In the genomic region with DNA sequence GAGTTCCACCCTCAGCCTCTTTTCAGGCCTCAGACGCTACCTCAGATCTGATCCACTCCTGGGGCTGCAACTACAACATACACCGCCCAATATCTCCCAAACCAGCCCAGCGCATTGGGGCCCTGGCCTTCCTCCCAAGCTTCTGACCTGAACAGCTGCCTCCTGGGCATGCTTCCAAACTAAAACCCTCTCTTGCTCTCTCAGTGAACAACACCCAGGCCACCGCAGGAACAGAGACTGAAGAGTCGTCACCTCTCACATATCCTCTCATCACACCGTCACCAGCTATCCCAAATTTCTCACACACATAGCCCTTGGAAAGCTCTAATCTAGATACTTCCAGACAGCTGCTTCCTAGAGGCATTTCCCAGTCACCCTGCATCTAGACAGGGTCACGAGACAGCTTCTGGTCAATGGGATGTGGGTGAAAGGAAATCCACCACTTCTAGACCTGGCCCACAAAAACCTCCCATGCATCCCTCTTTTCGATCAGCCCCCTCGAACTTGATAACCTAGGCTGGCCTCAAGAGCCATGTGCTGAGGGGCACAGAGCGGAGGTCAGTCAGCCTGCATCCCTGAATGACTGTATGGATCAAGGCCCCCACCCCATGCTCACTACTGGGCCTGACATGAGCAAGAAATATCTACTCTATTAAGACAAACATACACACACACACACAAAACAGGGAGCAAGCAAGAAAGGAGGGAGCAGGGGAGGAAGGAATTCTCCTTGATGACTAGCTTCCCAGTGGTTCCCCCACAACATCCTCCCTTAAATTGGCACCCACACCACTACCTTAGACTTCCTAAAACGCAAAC, we compare ENCODE assay signal across 1 cellular context.
A peak's percentile ranks its signal among the peaks of the same experiment; 100 is the strongest.
TF ChIP-seq lines count a peak whose summit lies in the region.

No MANE protein-coding gene starts in this region.

TF ChIP-seq in K562, 482 proteins besides CTCF, POLR2A, EP300 and RAD21 (continued from another document and continues in another):
- TF ChIP-seq, protein P1, sequence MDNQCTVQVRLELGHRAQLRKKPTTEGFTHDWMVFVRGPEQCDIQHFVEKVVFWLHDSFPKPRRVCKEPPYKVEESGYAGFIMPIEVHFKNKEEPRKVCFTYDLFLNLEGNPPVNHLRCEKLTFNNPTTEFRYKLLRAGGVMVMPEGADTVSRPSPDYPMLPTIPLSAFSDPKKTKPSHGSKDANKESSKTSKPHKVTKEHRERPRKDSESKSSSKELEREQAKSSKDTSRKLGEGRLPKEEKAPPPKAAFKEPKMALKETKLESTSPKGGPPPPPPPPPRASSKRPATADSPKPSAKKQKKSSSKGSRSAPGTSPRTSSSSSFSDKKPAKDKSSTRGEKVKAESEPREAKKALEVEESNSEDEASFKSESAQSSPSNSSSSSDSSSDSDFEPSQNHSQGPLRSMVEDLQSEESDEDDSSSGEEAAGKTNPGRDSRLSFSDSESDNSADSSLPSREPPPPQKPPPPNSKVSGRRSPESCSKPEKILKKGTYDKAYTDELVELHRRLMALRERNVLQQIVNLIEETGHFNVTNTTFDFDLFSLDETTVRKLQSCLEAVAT (IDR thresholded peaks at IDR 0.05), result 0 out of 4 replicates have a peak, but pooled peaks of 1 of the 2 experiments have one; percentile 16
- TF ChIP-seq, protein P2, sequence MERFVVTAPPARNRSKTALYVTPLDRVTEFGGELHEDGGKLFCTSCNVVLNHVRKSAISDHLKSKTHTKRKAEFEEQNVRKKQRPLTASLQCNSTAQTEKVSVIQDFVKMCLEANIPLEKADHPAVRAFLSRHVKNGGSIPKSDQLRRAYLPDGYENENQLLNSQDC (CRISPR knock-in tag; IDR thresholded peaks at IDR 0.05), result 0 out of 2 replicates have a peak, but pooled peaks have one; percentile 23
- TF ChIP-seq HDAC2 (IDR thresholded peaks at IDR 0.05), result peak; percentile 53; the same call in 1 of the 2 replicates
- TF ChIP-seq MCM5 (IDR thresholded peaks at IDR 0.05; ENCODE audit: low read depth), result no peak
- no peak for TF ChIP-seq ZNF184 (CRISPR knock-in tag; IDR thresholded peaks at IDR 0.05)
- TF ChIP-seq NRF1 (conservative IDR thresholded peaks at IDR 0.05 in 1 of 2, IDR thresholded peaks at IDR 0.05 in 1 of 2), result peak; percentile 44 to 53; a peak in 3 of 4 replicates
- peak in 1 of 2 experiments; percentile 43; a peak in 1 of 3 replicates for TF ChIP-seq CBX3 (IDR thresholded peaks at IDR 0.05; ENCODE audit: borderline replicate concordance in 1 of 2, low read length in 2 of 2)
- TF ChIP-seq RBFOX2 (IDR thresholded peaks at IDR 0.05; ENCODE audit: low read depth, low read length), result 0 out of 2 replicates have a peak, but pooled peaks have one; percentile 25
- 0 out of 2 replicates have a peak, but pooled peaks have one; percentile 16 for TF ChIP-seq TCF3 (CRISPR knock-in tag; IDR thresholded peaks at IDR 0.05)
- no peak for TF ChIP-seq NR2C2 (CRISPR knock-in tag; IDR thresholded peaks at IDR 0.05)
- 0 out of 2 replicates have a peak, but pooled peaks have one; percentile 21 for TF ChIP-seq NR2C2 (tag; IDR thresholded peaks at IDR 0.05)
- TF ChIP-seq SNRNP70 (optimal IDR thresholded peaks at IDR 0.05; ENCODE audit: low read depth, low read length), result no peak
- TF ChIP-seq, protein P3, sequence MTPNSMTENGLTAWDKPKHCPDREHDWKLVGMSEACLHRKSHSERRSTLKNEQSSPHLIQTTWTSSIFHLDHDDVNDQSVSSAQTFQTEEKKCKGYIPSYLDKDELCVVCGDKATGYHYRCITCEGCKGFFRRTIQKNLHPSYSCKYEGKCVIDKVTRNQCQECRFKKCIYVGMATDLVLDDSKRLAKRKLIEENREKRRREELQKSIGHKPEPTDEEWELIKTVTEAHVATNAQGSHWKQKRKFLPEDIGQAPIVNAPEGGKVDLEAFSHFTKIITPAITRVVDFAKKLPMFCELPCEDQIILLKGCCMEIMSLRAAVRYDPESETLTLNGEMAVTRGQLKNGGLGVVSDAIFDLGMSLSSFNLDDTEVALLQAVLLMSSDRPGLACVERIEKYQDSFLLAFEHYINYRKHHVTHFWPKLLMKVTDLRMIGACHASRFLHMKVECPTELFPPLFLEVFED (CRISPR knock-in tag; conservative IDR thresholded peaks at IDR 0.05), result 0 out of 2 replicates have a peak, but pooled peaks have one; percentile 8
- TF ChIP-seq ARID1B (IDR thresholded peaks at IDR 0.05), result no peak
- peak in 1 of 2 experiments; percentile 23; a peak in 1 of 4 replicates for TF ChIP-seq ARNT (IDR thresholded peaks at IDR 0.05)
- TF ChIP-seq, protein P4, sequence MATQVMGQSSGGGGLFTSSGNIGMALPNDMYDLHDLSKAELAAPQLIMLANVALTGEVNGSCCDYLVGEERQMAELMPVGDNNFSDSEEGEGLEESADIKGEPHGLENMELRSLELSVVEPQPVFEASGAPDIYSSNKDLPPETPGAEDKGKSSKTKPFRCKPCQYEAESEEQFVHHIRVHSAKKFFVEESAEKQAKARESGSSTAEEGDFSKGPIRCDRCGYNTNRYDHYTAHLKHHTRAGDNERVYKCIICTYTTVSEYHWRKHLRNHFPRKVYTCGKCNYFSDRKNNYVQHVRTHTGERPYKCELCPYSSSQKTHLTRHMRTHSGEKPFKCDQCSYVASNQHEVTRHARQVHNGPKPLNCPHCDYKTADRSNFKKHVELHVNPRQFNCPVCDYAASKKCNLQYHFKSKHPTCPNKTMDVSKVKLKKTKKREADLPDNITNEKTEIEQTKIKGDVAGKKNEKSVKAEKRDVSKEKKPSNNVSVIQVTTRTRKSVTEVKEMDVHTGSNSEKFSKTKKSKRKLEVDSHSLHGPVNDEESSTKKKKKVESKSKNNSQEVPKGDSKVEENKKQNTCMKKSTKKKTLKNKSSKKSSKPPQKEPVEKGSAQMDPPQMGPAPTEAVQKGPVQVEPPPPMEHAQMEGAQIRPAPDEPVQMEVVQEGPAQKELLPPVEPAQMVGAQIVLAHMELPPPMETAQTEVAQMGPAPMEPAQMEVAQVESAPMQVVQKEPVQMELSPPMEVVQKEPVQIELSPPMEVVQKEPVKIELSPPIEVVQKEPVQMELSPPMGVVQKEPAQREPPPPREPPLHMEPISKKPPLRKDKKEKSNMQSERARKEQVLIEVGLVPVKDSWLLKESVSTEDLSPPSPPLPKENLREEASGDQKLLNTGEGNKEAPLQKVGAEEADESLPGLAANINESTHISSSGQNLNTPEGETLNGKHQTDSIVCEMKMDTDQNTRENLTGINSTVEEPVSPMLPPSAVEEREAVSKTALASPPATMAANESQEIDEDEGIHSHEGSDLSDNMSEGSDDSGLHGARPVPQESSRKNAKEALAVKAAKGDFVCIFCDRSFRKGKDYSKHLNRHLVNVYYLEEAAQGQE (CRISPR knock-in tag; IDR thresholded peaks at IDR 0.05; ENCODE audit: low read depth), result 0 out of 2 replicates have a peak, but pooled peaks have one; percentile 7
- TF ChIP-seq ZNF830 (CRISPR knock-in tag; IDR thresholded peaks at IDR 0.05), result no peak
- peak; percentile 23; the same call in 1 of the 2 replicates for TF ChIP-seq L3MBTL2 (IDR thresholded peaks at IDR 0.05)
- TF ChIP-seq ZNF431 (CRISPR knock-in tag; IDR thresholded peaks at IDR 0.05), result peak; percentile 10; the same call in 1 of the 2 replicates
- no peak for TF ChIP-seq MYC (IDR thresholded peaks at IDR 0.05; ENCODE audit: low read depth, low read length)
- no peak for TF ChIP-seq MYC (CRISPR knock-in tag; IDR thresholded peaks at IDR 0.05; ENCODE audit: borderline replicate concordance, low read depth)
- TF ChIP-seq, protein P5, sequence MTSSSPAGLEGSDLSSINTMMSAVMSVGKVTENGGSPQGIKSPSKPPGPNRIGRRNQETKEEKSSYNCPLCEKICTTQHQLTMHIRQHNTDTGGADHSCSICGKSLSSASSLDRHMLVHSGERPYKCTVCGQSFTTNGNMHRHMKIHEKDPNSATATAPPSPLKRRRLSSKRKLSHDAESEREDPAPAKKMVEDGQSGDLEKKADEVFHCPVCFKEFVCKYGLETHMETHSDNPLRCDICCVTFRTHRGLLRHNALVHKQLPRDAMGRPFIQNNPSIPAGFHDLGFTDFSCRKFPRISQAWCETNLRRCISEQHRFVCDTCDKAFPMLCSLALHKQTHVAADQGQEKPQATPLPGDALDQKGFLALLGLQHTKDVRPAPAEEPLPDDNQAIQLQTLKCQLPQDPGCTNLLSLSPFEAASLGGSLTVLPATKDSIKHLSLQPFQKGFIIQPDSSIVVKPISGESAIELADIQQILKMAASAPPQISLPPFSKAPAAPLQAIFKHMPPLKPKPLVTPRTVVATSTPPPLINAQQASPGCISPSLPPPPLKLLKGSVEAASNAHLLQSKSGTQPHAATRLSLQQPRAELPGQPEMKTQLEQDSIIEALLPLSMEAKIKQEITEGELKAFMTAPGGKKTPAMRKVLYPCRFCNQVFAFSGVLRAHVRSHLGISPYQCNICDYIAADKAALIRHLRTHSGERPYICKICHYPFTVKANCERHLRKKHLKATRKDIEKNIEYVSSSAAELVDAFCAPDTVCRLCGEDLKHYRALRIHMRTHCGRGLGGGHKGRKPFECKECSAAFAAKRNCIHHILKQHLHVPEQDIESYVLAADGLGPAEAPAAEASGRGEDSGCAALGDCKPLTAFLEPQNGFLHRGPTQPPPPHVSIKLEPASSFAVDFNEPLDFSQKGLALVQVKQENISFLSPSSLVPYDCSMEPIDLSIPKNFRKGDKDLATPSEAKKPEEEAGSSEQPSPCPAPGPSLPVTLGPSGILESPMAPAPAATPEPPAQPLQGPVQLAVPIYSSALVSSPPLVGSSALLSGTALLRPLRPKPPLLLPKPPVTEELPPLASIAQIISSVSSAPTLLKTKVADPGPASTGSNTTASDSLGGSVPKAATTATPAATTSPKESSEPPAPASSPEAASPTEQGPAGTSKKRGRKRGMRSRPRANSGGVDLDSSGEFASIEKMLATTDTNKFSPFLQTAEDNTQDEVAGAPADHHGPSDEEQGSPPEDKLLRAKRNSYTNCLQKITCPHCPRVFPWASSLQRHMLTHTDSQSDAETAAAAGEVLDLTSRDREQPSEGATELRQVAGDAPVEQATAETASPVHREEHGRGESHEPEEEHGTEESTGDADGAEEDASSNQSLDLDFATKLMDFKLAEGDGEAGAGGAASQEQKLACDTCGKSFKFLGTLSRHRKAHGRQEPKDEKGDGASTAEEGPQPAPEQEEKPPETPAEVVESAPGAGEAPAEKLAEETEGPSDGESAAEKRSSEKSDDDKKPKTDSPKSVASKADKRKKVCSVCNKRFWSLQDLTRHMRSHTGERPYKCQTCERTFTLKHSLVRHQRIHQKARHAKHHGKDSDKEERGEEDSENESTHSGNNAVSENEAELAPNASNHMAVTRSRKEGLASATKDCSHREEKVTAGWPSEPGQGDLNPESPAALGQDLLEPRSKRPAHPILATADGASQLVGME (CRISPR knock-in tag; IDR thresholded peaks at IDR 0.05), result 0 out of 2 replicates have a peak, but pooled peaks have one; percentile 23
- TF ChIP-seq TSC22D4 (tag; IDR thresholded peaks at IDR 0.05), result no peak
- TF ChIP-seq HSF4 (CRISPR knock-in tag; IDR thresholded peaks at IDR 0.05; ENCODE audit: borderline replicate concordance), result 0 out of 2 replicates have a peak, but pooled peaks have one; percentile 18
- TF ChIP-seq SMAD4 (CRISPR knock-in tag; conservative IDR thresholded peaks at IDR 0.05), result 0 out of 2 replicates have a peak, but pooled peaks have one; percentile 45
- TF ChIP-seq NONO (IDR thresholded peaks at IDR 0.05; ENCODE audit: low read depth in 2 of 2, low read length in 1 of 2), result no peak
- TF ChIP-seq, protein P6, sequence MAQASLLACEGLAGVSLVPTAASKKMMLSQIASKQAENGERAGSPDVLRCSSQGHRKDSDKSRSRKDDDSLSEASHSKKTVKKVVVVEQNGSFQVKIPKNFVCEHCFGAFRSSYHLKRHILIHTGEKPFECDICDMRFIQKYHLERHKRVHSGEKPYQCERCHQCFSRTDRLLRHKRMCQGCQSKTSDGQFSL (CRISPR knock-in tag; IDR thresholded peaks at IDR 0.05), result no peak
- TF ChIP-seq, protein P6 (tag; IDR thresholded peaks at IDR 0.05), result no peak
- TF ChIP-seq, protein P7, sequence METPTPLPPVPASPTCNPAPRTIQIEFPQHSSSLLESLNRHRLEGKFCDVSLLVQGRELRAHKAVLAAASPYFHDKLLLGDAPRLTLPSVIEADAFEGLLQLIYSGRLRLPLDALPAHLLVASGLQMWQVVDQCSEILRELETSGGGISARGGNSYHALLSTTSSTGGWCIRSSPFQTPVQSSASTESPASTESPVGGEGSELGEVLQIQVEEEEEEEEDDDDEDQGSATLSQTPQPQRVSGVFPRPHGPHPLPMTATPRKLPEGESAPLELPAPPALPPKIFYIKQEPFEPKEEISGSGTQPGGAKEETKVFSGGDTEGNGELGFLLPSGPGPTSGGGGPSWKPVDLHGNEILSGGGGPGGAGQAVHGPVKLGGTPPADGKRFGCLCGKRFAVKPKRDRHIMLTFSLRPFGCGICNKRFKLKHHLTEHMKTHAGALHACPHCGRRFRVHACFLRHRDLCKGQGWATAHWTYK (CRISPR knock-in tag; IDR thresholded peaks at IDR 0.05), result no peak
- TF ChIP-seq, protein P8, sequence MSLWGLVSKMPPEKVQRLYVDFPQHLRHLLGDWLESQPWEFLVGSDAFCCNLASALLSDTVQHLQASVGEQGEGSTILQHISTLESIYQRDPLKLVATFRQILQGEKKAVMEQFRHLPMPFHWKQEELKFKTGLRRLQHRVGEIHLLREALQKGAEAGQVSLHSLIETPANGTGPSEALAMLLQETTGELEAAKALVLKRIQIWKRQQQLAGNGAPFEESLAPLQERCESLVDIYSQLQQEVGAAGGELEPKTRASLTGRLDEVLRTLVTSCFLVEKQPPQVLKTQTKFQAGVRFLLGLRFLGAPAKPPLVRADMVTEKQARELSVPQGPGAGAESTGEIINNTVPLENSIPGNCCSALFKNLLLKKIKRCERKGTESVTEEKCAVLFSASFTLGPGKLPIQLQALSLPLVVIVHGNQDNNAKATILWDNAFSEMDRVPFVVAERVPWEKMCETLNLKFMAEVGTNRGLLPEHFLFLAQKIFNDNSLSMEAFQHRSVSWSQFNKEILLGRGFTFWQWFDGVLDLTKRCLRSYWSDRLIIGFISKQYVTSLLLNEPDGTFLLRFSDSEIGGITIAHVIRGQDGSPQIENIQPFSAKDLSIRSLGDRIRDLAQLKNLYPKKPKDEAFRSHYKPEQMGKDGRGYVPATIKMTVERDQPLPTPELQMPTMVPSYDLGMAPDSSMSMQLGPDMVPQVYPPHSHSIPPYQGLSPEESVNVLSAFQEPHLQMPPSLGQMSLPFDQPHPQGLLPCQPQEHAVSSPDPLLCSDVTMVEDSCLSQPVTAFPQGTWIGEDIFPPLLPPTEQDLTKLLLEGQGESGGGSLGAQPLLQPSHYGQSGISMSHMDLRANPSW (CRISPR knock-in tag; IDR thresholded peaks at IDR 0.05), result peak; percentile 56; the same call in 1 of the 2 replicates
